Comparison of ENCODE assay signal across 8 cellular contexts in the genomic region with DNA sequence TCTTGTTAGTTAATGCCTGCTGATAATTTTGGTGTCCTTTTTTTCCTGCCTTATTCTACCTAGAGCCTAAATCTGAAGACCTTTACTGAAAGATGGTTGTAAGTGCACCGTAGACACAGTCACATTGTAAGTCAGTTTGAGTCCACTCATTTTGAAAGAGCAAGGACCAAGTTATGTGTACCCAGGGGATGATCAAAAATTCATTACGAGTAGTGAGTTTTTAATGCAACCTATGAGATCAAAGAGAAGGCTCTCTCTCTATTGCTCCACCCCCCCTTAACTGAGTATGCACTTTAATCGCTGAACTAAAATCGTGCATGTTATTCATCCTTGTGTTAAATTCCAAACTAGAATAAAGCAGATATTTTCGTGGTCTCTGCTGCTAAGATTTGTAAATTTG. TPM values are rescaled to one million over a fixed set of nuclear protein-coding genes. Genes with fewer than 3 reads are reported as not detected.
DNase-seq lines count a peak whose midpoint lies in the region; ATAC-seq and TF ChIP-seq lines count a peak whose summit lies in the region.

No MANE protein-coding gene starts in this region.

- TF ChIP-seq CTCF in Loucy (conservative IDR thresholded peaks at IDR 0.05; ENCODE audit: low read length) (no peak), cardiac fibroblast (IDR thresholded peaks at IDR 0.05; ENCODE audit: low read depth, low read length) (no peak), neural progenitor cell (IDR thresholded peaks at IDR 0.05) (no peak)

- peaks cover 68% of the 10 kb centered on the region for H3K4me1 ChIP-seq in Loucy (ENCODE audit: insufficient read depth, low read length, poor library complexity, severe bottlenecking)
- H3K4me1 ChIP-seq in neural progenitor cell = peaks cover 18% of the 10 kb centered on the region

- H3K9me2 ChIP-seq in Loucy (replicated peaks; ENCODE audit: low read depth, low read length) = no peaks in the 10 kb centered on the region

- H3K9ac ChIP-seq in Loucy (ENCODE audit: low read depth, low read length, poor library complexity, severe bottlenecking) (peak overlapping the region; percentile 78), neural progenitor cell (peak overlapping the region; percentile 25)

- H3K27me3 Mint-ChIP-seq in neural progenitor cell (ENCODE audit: insufficient read depth, low read depth) = no peaks in the 10 kb centered on the region

- H3F3A ChIP-seq in Loucy (ENCODE audit: low read depth) (peaks cover 2% of the 10 kb centered on the region; the same call in 1 of the 2 replicates), neural progenitor cell (ENCODE audit: low read depth) (peaks cover 18% of the 10 kb centered on the region)

- H3K4me2 ChIP-seq in Loucy (ENCODE audit: low read depth, low read length, poor library complexity, severe bottlenecking) (peak overlapping the region; percentile 97), neural progenitor cell (peak overlapping the region; percentile 96)

- H3K27ac ChIP-seq in neural progenitor cell = no peak overlapping the region

- H3K36me3 Mint-ChIP-seq in neural progenitor cell = peaks cover 4% of the 10 kb centered on the region

- no peaks in the 10 kb centered on the region for H3K9me3 Mint-ChIP-seq in neural progenitor cell

- H4K20me1 ChIP-seq in Loucy (ENCODE audit: insufficient read depth, low read length, poor library complexity, severe bottlenecking) = peaks cover 36% of the 10 kb centered on the region
- H4K20me1 ChIP-seq in neural progenitor cell (ENCODE audit: low read depth) = peaks cover 46% of the 10 kb centered on the region

- peak; percentile 14 for DNase-seq in EH (ENCODE audit: low read depth)
- DNase-seq in cardiac fibroblast (ENCODE audit: low read depth in 2 of 2) = peak in 1 of 2 donors; percentile 44
- DNase-seq in neural progenitor cell (ENCODE audit: low spot score) = no peak
- no peak for DNase-seq in SK-N-DZ (ENCODE audit: low spot score)

- H3K27ac Mint-ChIP-seq in neural progenitor cell = no peak overlapping the region

- H3K4me3 ChIP-seq in Loucy (ENCODE audit: low read length, poor library complexity, severe bottlenecking) (peak overlapping the region; percentile 92), cardiac fibroblast (replicated peaks in 1 of 2; ENCODE audit: low read depth in 2 of 2, low read length in 2 of 2) (peak overlapping the region; percentile 81), neural progenitor cell (peak overlapping the region; percentile 98)

- H3K79me2 ChIP-seq in Loucy (ENCODE audit: insufficient read depth, low read length) (peaks cover 66% of the 10 kb centered on the region), neural progenitor cell (ENCODE audit: low read depth) (peaks cover 72% of the 10 kb centered on the region)

- H3K27me3 ChIP-seq in Loucy (ENCODE audit: insufficient read depth, low read length, poor library complexity, severe bottlenecking) (no peaks in the 10 kb centered on the region), neural progenitor cell (no peaks in the 10 kb centered on the region)

- H3K36me3 ChIP-seq in Loucy (ENCODE audit: insufficient read depth, low read length) = no peaks in the 10 kb centered on the region
- no peaks in the 10 kb centered on the region for H3K36me3 ChIP-seq in neural progenitor cell

- H3K4me3 Mint-ChIP-seq in neural progenitor cell = peak overlapping the region; percentile 96

- peaks cover 30% of the 10 kb centered on the region for H3K4me1 Mint-ChIP-seq in neural progenitor cell

- H3K9me3 ChIP-seq in Loucy (ENCODE audit: insufficient read depth, low read depth, low read length) = no peaks in the 10 kb centered on the region
- H3K9me3 ChIP-seq in neural progenitor cell (ENCODE audit: low read depth) = no peaks in the 10 kb centered on the region

- ATAC-seq in HG03108 (IDR thresholded peaks at IDR 0.05; ENCODE audit: unreplicated experiment) = no peak
- no peak for ATAC-seq in HG03439 (IDR thresholded peaks at IDR 0.05; ENCODE audit: unreplicated experiment)
- no peak for ATAC-seq in HG02973 (IDR thresholded peaks at IDR 0.05; ENCODE audit: unreplicated experiment)

- H2AFZ ChIP-seq in Loucy (ENCODE audit: low read length) (no peak overlapping the region), neural progenitor cell (replicated peaks) (no peak overlapping the region)

RNA-seq across cellular contexts. Expression of gene RAP2A, which starts 1.8 kb away (rescaled TPM):
- total RNA-seq in neural progenitor cell (ENCODE audit: low replicate concordance) = 46.9 and 70.9 TPM in 2 replicates
- 36.7 and 40.0 TPM in 2 replicates for polyA plus RNA-seq in SK-N-DZ (2014; cell fraction: cytosol; rRNA removed)
- 17.7 and 18.8 TPM in 2 replicates for polyA plus RNA-seq in SK-N-DZ (2014; cell fraction: nucleus; rRNA removed)
